In the genomic region with DNA sequence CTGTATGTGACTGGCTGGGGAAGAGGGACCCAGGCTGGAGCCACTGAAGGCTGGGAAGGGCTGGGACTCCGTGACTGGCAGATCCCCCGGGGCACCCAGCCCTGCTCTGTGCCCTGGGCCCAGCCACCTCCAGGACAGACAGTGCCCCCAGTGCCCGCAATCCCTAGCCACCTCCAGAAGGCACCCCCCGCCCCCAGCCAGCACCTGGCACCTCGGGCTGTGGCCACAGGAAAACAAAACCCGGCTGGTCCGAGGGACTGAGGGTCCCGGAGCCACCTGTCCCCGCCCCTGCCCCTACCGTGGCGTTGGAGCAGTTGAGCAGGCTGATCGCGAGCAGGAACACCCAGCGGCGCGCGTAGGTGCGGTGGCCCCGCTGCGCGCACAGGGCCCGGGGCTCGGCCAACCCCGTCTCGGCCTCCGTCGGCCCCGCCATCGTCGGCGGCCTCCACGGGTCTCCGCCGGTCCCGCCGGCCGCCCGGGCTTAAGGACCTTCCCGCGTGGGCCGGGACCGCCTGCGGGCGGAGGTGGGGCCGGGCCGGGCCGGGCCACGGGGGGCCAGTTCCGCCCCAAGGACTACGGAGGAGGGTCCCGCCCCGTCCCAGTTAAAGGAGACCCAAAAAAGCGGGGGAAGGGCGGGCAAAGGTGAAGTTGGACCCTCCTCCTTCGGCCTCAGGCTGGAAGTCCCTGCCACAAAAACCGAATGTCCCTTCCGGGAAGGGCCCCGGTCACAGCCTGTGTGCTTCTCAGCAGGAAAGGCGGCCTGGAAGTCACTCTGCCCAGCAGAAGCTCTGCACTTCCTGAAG, we compare ENCODE assay signal across 8 cellular contexts. TPM values are rescaled to one million over a fixed set of nuclear protein-coding genes. Genes with fewer than 3 reads are reported as not detected.
DNase-seq lines count a peak whose midpoint lies in the region; ATAC-seq and TF ChIP-seq lines count a peak whose summit lies in the region.

A gene (minus strand): TSS at position 457 of the 803 bp plus-strand sequence. CDS start 24 bp downstream, at position 433.

- H4K91ac ChIP-seq in neuronal stem cell (ENCODE audit: low read depth, low read length, poor library complexity) = peak within 1 kb of the TSS; percentile 30

- peak within 1 kb of the TSS; percentile 96 for H2AK5ac ChIP-seq in neuronal stem cell (ENCODE audit: low read depth, low read length)

- peaks cover 0 to 33% (median 10%) of the 10 kb centered on the region in 4 donors for H3K4me1 ChIP-seq in Peyer's patch
- peaks cover 0 to 8% of the 10 kb centered on the region in 2 donors for H3K4me1 ChIP-seq in neuronal stem cell (ENCODE audit: control insufficient read depth in 2 of 2, insufficient read depth in 1 of 2, low read depth in 1 of 2, low read length in 2 of 2)

- peaks cover 7% of the 10 kb centered on the region for H3K79me1 ChIP-seq in neuronal stem cell (ENCODE audit: low read depth, low read length)

- H2BK120ac ChIP-seq in neuronal stem cell (ENCODE audit: low read depth, low read length) = peak within 1 kb of the TSS; percentile 63

- H3K4me2 ChIP-seq in neuronal stem cell (ENCODE audit: insufficient read depth, low read length, poor library complexity, severe bottlenecking) = peak within 1 kb of the TSS; percentile 71

- H3K36me3 ChIP-seq in Peyer's patch = no peaks in the 10 kb centered on the region
- no peaks in the 10 kb centered on the region for H3K36me3 ChIP-seq in neuronal stem cell (replicated peaks in 1 of 2; ENCODE audit: control insufficient read depth in 2 of 2, insufficient read depth in 2 of 2, low read length in 2 of 2)

- H2AFZ ChIP-seq in neuronal stem cell (ENCODE audit: low read length) = peak within 1 kb of the TSS; percentile 76

- H3K18ac ChIP-seq in neuronal stem cell (ENCODE audit: low read length) = peak within 1 kb of the TSS; percentile 89

- peak; percentile 41 for ATAC-seq in Right ventricle myocardium inferior
- ATAC-seq in HG03521 (IDR thresholded peaks at IDR 0.05; ENCODE audit: unreplicated experiment) = no peak
- no peak for ATAC-seq in HG02970 (IDR thresholded peaks at IDR 0.05; ENCODE audit: low FRiP score, unreplicated experiment)
- no peak for ATAC-seq in HG03045 (IDR thresholded peaks at IDR 0.05; ENCODE audit: unreplicated experiment)

- H3K4me3 ChIP-seq in AG10803 (ENCODE audit: low read length) (peak within 1 kb of the TSS; percentile 61), Peyer's patch (peak within 1 kb of the TSS; percentile 32 to 62 (median 44)), neuronal stem cell (ENCODE audit: low read length in 2 of 2) (peak within 1 kb of the TSS in 1 of 2 donors; percentile 70)

- peak within 1 kb of the TSS; percentile 53 for H2BK5ac ChIP-seq in neuronal stem cell (ENCODE audit: low read length)

- peak within 1 kb of the TSS; percentile 8 for H4K8ac ChIP-seq in neuronal stem cell (ENCODE audit: low read depth, low read length)

- peak within 1 kb of the TSS; percentile 71 for H3K14ac ChIP-seq in neuronal stem cell (ENCODE audit: low read length)

- H3K27me3 ChIP-seq in Peyer's patch (no peaks in the 10 kb centered on the region), neuronal stem cell (ENCODE audit: control insufficient read depth in 3 of 3, insufficient read depth in 3 of 3, low read depth in 1 of 3, low read length in 3 of 3) (peaks cover 0 to 7% (median 3%) of the 10 kb centered on the region in 3 experiments)

- TF ChIP-seq CTCF in AG10803 (conservative IDR thresholded peaks at IDR 0.05; ENCODE audit: low read length) (no peak), Peyer's patch (IDR thresholded peaks at IDR 0.05) (no peak)

- H3K9ac ChIP-seq in neuronal stem cell (ENCODE audit: low read depth, low read length, poor library complexity) = peak within 1 kb of the TSS; percentile 93

- WGBS in neuronal stem cell (ENCODE audit: extremely low coverage in 2 of 2, insufficient read length in 2 of 2, insufficient replicate concordance in 1 of 2), 2 donors = no CpG with 5 or more reads among the region's 59 CpGs

- H3K9me3 ChIP-seq in Peyer's patch = no peaks in the 10 kb centered on the region
- H3K9me3 ChIP-seq in neuronal stem cell (replicated peaks in 1 of 2; ENCODE audit: control insufficient read depth in 2 of 2, insufficient read depth in 1 of 2, low read depth in 1 of 2, low read length in 2 of 2) = no peaks in the 10 kb centered on the region

- peak; percentile 25 for DNase-seq in AG10803 (ENCODE audit: low read depth)
- DNase-seq in Peyer's patch = peak in 2 of 3 donors; percentile 57 to 65
- peak; percentile 73 for DNase-seq in Right ventricle myocardium inferior (ENCODE audit: missing footprints)
- DNase-seq in neuronal stem cell (ENCODE audit: low spot score) = no peak
- DNase-seq in posterior vena cava (ENCODE audit: low spot score) = no peak

- H3K4ac ChIP-seq in neuronal stem cell (ENCODE audit: low read length) = peak within 1 kb of the TSS; percentile 3

- peak within 1 kb of the TSS; percentile 53 for H2BK15ac ChIP-seq in neuronal stem cell (ENCODE audit: low read length)

- peak within 1 kb of the TSS; percentile 84 for H2BK12ac ChIP-seq in neuronal stem cell (ENCODE audit: low read length)

- peak within 1 kb of the TSS; percentile 91 for H3K23ac ChIP-seq in neuronal stem cell (ENCODE audit: low read depth, low read length, poor library complexity)

- TF ChIP-seq POLR2A in Peyer's patch (IDR thresholded peaks at IDR 0.05) = no peak

- intact Hi-C loops in Right ventricle myocardium inferior (cut with DNase I) (no loop called here), posterior vena cava (cut with DNase I) (no loop called here)

- H3K27ac ChIP-seq in Peyer's patch (peak within 1 kb of the TSS; percentile 55 to 85 (median 77)), neuronal stem cell (replicated peaks; ENCODE audit: low read length) (no peak within 1 kb of the TSS)

RNA-seq across cellular contexts. Expression of the gene that starts here (rescaled TPM):
- total RNA-seq in Peyer's patch (10 to 100 TPM in 2 of 4 donors, 1 to 10 TPM in 2; 4.1 to 13.3 (median 9.4) TPM), Right ventricle myocardium inferior (17.3 TPM), posterior vena cava (10 to 100 TPM in 1 of 2 donors, 1 to 10 TPM in 1; 9.3 to 10.4 TPM)
- polyA plus RNA-seq in neuronal stem cell (2013, experiment 1 of 2) = 0.81 TPM
- polyA plus RNA-seq in neuronal stem cell (2013, experiment 2 of 2) = 0.57 TPM

Comparison
In these comparisons a context has a peak if more than half of its experiments do, and no peak if none do; other contexts are left out.
1. DNase-seq: peak in AG10803 (single experiment), Peyer's patch (2 of 3) and Right ventricle myocardium inferior (single experiment); none in neuronal stem cell (single experiment) and posterior vena cava (single experiment).